ENCODE assay signal across 1 cellular context in the genomic region with DNA sequence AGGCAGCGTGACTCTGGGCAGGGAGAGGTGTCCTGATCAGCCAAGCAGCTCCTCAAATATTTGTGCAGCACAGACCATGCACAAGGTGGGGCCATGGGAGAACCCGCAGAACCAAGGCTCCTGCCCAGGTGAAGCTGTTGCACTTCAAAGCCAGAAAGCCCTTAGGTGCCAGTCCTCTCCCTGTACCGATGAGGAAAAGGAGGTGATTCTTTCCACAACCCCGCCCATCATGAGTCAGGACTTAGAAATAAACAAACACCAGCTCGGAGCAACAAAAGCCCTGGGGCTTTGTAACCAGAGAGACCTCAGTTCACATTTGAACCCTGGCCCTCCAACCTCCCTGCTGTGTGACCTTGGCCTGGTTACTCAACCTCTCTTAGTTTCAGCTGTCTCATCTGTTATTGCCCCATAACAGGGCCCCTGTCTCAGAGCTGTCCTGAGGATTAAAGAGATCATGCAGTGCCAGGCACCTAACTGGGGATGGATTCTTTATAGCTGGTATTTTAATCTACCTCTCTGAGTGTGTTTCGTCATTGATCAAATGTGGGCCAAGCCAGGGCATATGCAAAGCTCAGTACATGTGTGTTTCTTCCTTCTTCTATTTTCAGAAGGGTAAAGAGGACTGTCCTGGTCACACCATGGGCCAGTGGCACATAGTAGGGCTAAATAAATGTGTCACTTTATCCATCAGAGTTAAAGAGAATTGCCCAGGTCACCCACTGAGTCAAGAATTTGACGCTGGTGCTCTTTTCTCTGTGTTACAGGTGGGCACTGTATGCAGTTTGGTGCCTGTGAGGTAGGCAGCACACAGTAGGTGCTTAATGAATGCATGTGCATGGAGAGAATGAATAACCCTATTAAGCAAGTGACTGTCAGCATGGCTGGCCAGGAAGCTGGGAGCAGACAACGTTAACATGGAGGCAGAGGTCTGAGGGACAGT.
A peak's percentile ranks its signal among the peaks of the same experiment; 100 is the strongest.
TF ChIP-seq lines count a peak whose summit lies in the region.

No MANE protein-coding gene starts in this region.

TF ChIP-seq in IMR-90, 13 proteins besides CTCF, POLR2A, EP300 and RAD21:
- TF ChIP-seq MAZ (IDR thresholded peaks at IDR 0.05; ENCODE audit: borderline replicate concordance, low read depth, low read length), result no peak
- TF ChIP-seq RCOR1 (IDR thresholded peaks at IDR 0.05; ENCODE audit: insufficient replicate concordance, low read length), result no peak
- TF ChIP-seq SMC3 (IDR thresholded peaks at IDR 0.05; ENCODE audit: low read depth, low read length), result no peak
- no peak for TF ChIP-seq FOS (IDR thresholded peaks at IDR 0.05; ENCODE audit: low read depth, low read length)
- no peak for TF ChIP-seq CHD1 (IDR thresholded peaks at IDR 0.05; ENCODE audit: low read depth, low read length)
- TF ChIP-seq, protein P1, sequence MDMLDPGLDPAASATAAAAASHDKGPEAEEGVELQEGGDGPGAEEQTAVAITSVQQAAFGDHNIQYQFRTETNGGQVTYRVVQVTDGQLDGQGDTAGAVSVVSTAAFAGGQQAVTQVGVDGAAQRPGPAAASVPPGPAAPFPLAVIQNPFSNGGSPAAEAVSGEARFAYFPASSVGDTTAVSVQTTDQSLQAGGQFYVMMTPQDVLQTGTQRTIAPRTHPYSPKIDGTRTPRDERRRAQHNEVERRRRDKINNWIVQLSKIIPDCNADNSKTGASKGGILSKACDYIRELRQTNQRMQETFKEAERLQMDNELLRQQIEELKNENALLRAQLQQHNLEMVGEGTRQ (IDR thresholded peaks at IDR 0.05; ENCODE audit: low read depth, low read length), result no peak
- peak; percentile 64; the same call in 1 of the 2 replicates for TF ChIP-seq CEBPB (IDR thresholded peaks at IDR 0.05; ENCODE audit: low read depth, low read length)
- TF ChIP-seq, protein P2, sequence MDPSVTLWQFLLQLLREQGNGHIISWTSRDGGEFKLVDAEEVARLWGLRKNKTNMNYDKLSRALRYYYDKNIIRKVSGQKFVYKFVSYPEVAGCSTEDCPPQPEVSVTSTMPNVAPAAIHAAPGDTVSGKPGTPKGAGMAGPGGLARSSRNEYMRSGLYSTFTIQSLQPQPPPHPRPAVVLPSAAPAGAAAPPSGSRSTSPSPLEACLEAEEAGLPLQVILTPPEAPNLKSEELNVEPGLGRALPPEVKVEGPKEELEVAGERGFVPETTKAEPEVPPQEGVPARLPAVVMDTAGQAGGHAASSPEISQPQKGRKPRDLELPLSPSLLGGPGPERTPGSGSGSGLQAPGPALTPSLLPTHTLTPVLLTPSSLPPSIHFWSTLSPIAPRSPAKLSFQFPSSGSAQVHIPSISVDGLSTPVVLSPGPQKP (IDR thresholded peaks at IDR 0.05; ENCODE audit: borderline replicate concordance, low read depth, low read length), result no peak
- TF ChIP-seq MAFK (IDR thresholded peaks at IDR 0.05; ENCODE audit: low read depth, low read length), result no peak
TF ChIP-seq in IMR-90: peak in this region for 1.
